In the genomic region with DNA sequence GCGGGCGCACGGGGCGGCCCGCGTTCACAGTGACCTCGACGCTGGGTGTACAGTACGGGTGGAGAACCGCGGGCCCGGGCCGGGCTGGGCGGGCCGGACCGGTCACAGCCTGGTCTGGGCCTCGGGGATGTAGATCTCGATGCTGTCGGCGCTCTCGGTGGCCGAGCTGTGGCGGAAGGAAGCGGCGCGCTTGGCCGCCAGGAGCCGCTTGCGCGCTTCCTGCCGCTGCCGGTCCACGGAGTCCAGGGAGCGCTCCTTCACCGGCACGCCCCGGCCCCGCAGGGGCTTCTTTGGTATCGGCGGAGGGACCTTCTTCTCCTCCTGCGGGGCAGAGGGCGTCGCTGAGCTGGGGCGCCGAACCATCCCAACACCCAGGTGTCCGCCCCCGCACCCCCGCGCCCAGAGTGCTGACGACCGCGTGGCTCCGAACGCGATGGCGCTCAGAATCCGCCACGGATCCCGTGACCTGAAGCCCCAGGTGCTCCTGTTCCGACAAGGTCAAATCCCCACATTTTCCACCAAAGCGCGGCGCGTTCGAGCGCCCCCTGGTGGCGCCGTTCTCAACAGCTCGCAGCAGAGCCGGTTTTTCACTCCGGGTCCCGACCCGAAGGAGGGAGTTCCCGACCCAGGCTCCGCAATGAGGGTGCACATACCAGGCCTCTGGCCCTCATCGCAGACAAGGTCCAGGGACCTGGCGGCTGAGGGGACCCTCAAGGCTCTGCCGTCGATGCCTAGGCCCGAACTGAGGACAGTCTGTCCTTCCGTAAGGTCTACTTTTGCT, we compare ENCODE assay signal across 9 cellular contexts. TPM values are rescaled to one million over a fixed set of nuclear protein-coding genes. Genes with fewer than 3 reads are reported as not detected.
A peak's percentile ranks its signal among the peaks of the same experiment; 100 is the strongest.
DNase-seq lines count a peak whose midpoint lies in the region; ATAC-seq, FAIRE-seq and TF ChIP-seq lines count a peak whose summit lies in the region.
"Had no signal": no experiment of that assay in that cellular context is flagged by ENCODE, and none has a peak within 500 bp of the region (broad histone marks: within the 10 kb centered on the region; RNA-seq: fewer than 3 reads in every experiment).

No MANE protein-coding gene starts in this region.

- no peaks in the 10 kb centered on the region for H3K36me3 ChIP-seq in SK-N-SH (replicated peaks in 1 of 2; ENCODE audit: control insufficient read depth in 1 of 2, insufficient read depth in 2 of 2, low read length in 1 of 2)
- H3K36me3 ChIP-seq in thoracic aorta, result no peaks in the 10 kb centered on the region

- peak overlapping the region; percentile 14 to 54; a peak in 3 of 4 replicates for H3K4me3 ChIP-seq in SK-N-SH (ENCODE audit: low read depth in 2 of 2, low read length in 1 of 2)
- H3K4me3 ChIP-seq in thoracic aorta, result peak overlapping the region; percentile 80

- no peaks in the 10 kb centered on the region for H3K27me3 ChIP-seq in SK-N-SH (ENCODE audit: insufficient read depth)
- H3K27me3 ChIP-seq in thoracic aorta (replicated peaks; ENCODE audit: insufficient read depth), result no peaks in the 10 kb centered on the region

- H3K27ac ChIP-seq in SK-N-SH (ENCODE audit: low read depth in 2 of 2, low read length in 1 of 2) (no peak overlapping the region), thoracic aorta (peak overlapping the region; percentile 52 to 62)

- CTCF ChIA-PET in SK-N-SH (lab: Yijun Ruan, JAX), result interaction anchor here (0.7 to 4.9 kb wide), 38 partner anchors 8 to 615 kb away, joined by 3 to 54 read pairs (median 4); a partner anchor contains a TSS

- H3K27ac Mint-ChIP-seq in activated naive CD4-positive, alpha-beta T cell treated with anti-CD3 and anti-CD28 coated beads, Interleukin-2, amount 50 U/mL, for 24 hours, result peak overlapping the region; percentile 92
- H3K27ac Mint-ChIP-seq in glutamatergic neuron (ENCODE audit: unreplicated experiment) (no peak overlapping the region), osteocyte (ENCODE audit: unreplicated experiment) (peak overlapping the region; percentile 38)

- peaks cover 45% of the 10 kb centered on the region for H3K4me1 Mint-ChIP-seq in activated naive CD4-positive, alpha-beta T cell treated with anti-CD3 and anti-CD28 coated beads, Interleukin-2, amount 50 U/mL, for 24 hours
- H3K4me1 Mint-ChIP-seq in glutamatergic neuron (ENCODE audit: low read depth, unreplicated experiment), result peaks cover 9% of the 10 kb centered on the region
- H3K4me1 Mint-ChIP-seq in osteocyte (ENCODE audit: unreplicated experiment), result no peaks in the 10 kb centered on the region

- H4K20me1 ChIP-seq in SK-N-SH (ENCODE audit: insufficient read depth), result no peaks in the 10 kb centered on the region

- H3K9me2 ChIP-seq in SK-N-SH, result no peaks in the 10 kb centered on the region

- H3K4me1 ChIP-seq in SK-N-SH (ENCODE audit: control insufficient read depth in 1 of 2, insufficient read depth in 2 of 2, low read depth in 1 of 2, low read length in 1 of 2) (peaks cover 0 to 3% of the 10 kb centered on the region in 2 experiments; a peak in 1 of 4 replicates), thoracic aorta (ENCODE audit: control insufficient read depth in 1 of 2, low read depth in 2 of 2) (peaks cover 6 to 9% of the 10 kb centered on the region in 2 donors)

- POLR2A ChIA-PET in SK-N-SH (lab: Yijun Ruan, JAX), result no interaction called here

- H3K79me2 ChIP-seq in SK-N-SH (ENCODE audit: insufficient read depth), result no peaks in the 10 kb centered on the region

- no peaks in the 10 kb centered on the region for H3K9me3 Mint-ChIP-seq in activated naive CD4-positive, alpha-beta T cell treated with anti-CD3 and anti-CD28 coated beads, Interleukin-2, amount 50 U/mL, for 24 hours
- H3K9me3 Mint-ChIP-seq in glutamatergic neuron (ENCODE audit: unreplicated experiment) (peaks cover 8% of the 10 kb centered on the region), osteocyte (ENCODE audit: unreplicated experiment) (no peaks in the 10 kb centered on the region)

- no peak overlapping the region for H3K9ac ChIP-seq in SK-N-SH

- TF ChIP-seq RAD21 in SK-N-SH (IDR thresholded peaks at IDR 0.05; ENCODE audit: low read length), result peak; percentile 43

- peak overlapping the region; percentile 59 for H3K4me2 ChIP-seq in SK-N-SH

- no peaks in the 10 kb centered on the region for H3K36me3 Mint-ChIP-seq in activated naive CD4-positive, alpha-beta T cell treated with anti-CD3 and anti-CD28 coated beads, Interleukin-2, amount 50 U/mL, for 24 hours
- peaks cover 8% of the 10 kb centered on the region for H3K36me3 Mint-ChIP-seq in glutamatergic neuron (ENCODE audit: unreplicated experiment)
- no peaks in the 10 kb centered on the region for H3K36me3 Mint-ChIP-seq in osteocyte (ENCODE audit: unreplicated experiment)

- 76% methylated on average over 33 of the region's 81 CpGs for WGBS in SK-N-SH (ENCODE audit: low lambda C conversion rate)

- H3K27me3 Mint-ChIP-seq in activated naive CD4-positive, alpha-beta T cell treated with anti-CD3 and anti-CD28 coated beads, Interleukin-2, amount 50 U/mL, for 24 hours, result no peaks in the 10 kb centered on the region
- H3K27me3 Mint-ChIP-seq in glutamatergic neuron (ENCODE audit: unreplicated experiment) (peaks cover 13% of the 10 kb centered on the region), osteocyte (ENCODE audit: unreplicated experiment) (peaks cover 17% of the 10 kb centered on the region)

- no peaks in the 10 kb centered on the region for H3F3A ChIP-seq in SK-N-SH (replicated peaks; ENCODE audit: insufficient read depth)

- H3K9me3 ChIP-seq in SK-N-SH (no peaks in the 10 kb centered on the region), thoracic aorta (no peaks in the 10 kb centered on the region)

- TF ChIP-seq POLR2A in GM19099 (IDR thresholded peaks at IDR 0.05; ENCODE audit: extremely low read depth, insufficient read length, low read depth), result peak; percentile 80

- peak; percentile 72 for DNase-seq in Ammon's horn (ENCODE audit: low spot score)
- peak; percentile 79 for DNase-seq in HTR-8/SVneo (ENCODE audit: insufficient read length, low spot score)
- peak; percentile 87 for DNase-seq in SK-N-SH
- peak; percentile 91 for DNase-seq in glutamatergic neuron
- DNase-seq in osteocyte (ENCODE audit: extremely low spot score, unreplicated experiment), result peak; percentile 94
- DNase-seq in thoracic aorta (ENCODE audit: low spot score), result peak; percentile 54

- H3K4me3 Mint-ChIP-seq in activated naive CD4-positive, alpha-beta T cell treated with anti-CD3 and anti-CD28 coated beads, Interleukin-2, amount 50 U/mL, for 24 hours, result peak overlapping the region; percentile 87
- H3K4me3 Mint-ChIP-seq in glutamatergic neuron (ENCODE audit: unreplicated experiment) (peak overlapping the region; percentile 55), osteocyte (ENCODE audit: unreplicated experiment) (peak overlapping the region; percentile 79)

- H2AFZ ChIP-seq in SK-N-SH (ENCODE audit: low read depth), result 0 out of 2 replicates have a peak overlapping the region, but pooled peaks have one; percentile 16

- FAIRE-seq in HTR-8/SVneo (lab: Jason Lieb, UNC), result no peak
- FAIRE-seq: TTC549 had no signal

- peak; percentile 96 for ATAC-seq in thoracic aorta (ENCODE audit: insufficient number of reproducible peaks, low FRiP score, low read depth)

- TF ChIP-seq CTCF in SK-N-SH (IDR thresholded peaks at IDR 0.05), result peak; percentile 84
- peak; percentile 100 for TF ChIP-seq CTCF in glutamatergic neuron (IDR thresholded peaks at IDR 0.05; ENCODE audit: partially characterized antibody, unreplicated experiment)
- TF ChIP-seq CTCF in osteocyte (IDR thresholded peaks at IDR 0.05), result peak; percentile 99
- peak; percentile 98 for TF ChIP-seq CTCF in thoracic aorta (IDR thresholded peaks at IDR 0.05)

- no peak for TF ChIP-seq EP300 in SK-N-SH (IDR thresholded peaks at IDR 0.05; ENCODE audit: borderline replicate concordance in 1 of 2, low read depth in 1 of 2, low read length in 1 of 2)

TF ChIP-seq in SK-N-SH, 30 proteins besides CTCF, POLR2A, EP300 and RAD21:
- TF ChIP-seq, protein P1, sequence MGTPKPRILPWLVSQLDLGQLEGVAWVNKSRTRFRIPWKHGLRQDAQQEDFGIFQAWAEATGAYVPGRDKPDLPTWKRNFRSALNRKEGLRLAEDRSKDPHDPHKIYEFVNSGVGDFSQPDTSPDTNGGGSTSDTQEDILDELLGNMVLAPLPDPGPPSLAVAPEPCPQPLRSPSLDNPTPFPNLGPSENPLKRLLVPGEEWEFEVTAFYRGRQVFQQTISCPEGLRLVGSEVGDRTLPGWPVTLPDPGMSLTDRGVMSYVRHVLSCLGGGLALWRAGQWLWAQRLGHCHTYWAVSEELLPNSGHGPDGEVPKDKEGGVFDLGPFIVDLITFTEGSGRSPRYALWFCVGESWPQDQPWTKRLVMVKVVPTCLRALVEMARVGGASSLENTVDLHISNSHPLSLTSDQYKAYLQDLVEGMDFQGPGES (IDR thresholded peaks at IDR 0.05; ENCODE audit: low read depth, low read length), result no peak
- TF ChIP-seq NFIC (IDR thresholded peaks at IDR 0.05; ENCODE audit: borderline replicate concordance) (no peak), FOXM1 (IDR thresholded peaks at IDR 0.05; ENCODE audit: low read depth) (no peak), SMC3 (IDR thresholded peaks at IDR 0.05; ENCODE audit: low read depth, low read length) (peak; percentile 43), TAF1 (IDR thresholded peaks at IDR 0.05; ENCODE audit: borderline replicate concordance, low read depth, low read length) (no peak)
- TF ChIP-seq, protein P2, sequence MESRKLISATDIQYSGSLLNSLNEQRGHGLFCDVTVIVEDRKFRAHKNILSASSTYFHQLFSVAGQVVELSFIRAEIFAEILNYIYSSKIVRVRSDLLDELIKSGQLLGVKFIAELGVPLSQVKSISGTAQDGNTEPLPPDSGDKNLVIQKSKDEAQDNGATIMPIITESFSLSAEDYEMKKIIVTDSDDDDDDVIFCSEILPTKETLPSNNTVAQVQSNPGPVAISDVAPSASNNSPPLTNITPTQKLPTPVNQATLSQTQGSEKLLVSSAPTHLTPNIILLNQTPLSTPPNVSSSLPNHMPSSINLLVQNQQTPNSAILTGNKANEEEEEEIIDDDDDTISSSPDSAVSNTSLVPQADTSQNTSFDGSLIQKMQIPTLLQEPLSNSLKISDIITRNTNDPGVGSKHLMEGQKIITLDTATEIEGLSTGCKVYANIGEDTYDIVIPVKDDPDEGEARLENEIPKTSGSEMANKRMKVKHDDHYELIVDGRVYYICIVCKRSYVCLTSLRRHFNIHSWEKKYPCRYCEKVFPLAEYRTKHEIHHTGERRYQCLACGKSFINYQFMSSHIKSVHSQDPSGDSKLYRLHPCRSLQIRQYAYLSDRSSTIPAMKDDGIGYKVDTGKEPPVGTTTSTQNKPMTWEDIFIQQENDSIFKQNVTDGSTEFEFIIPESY (IDR thresholded peaks at IDR 0.05; ENCODE audit: borderline replicate concordance, low read depth), result no peak

RNA-seq across cellular contexts. Expression of a gene that starts 6.6 kb away (rescaled TPM):
- polyA plus RNA-seq in SK-N-SH (2012; rRNA removed), result 42.3 and 46.7 TPM in 2 replicates
- polyA plus RNA-seq in SK-N-SH (2012; cell fraction: cytosol; rRNA removed), result 42.8 and 46.1 TPM in 2 replicates
- 22.9 and 24.6 TPM in 2 replicates for polyA plus RNA-seq in SK-N-SH (2012; cell fraction: nucleus; rRNA removed)
- 59.9 TPM for total RNA-seq in glutamatergic neuron (ENCODE audit: unreplicated experiment)
- 38.6 and 39.6 TPM in 2 replicates for total RNA-seq in osteocyte
- 10 to 100 TPM; 30.1 to 33.5 TPM for total RNA-seq in thoracic aorta

Comparison
In these comparisons a context has a peak if more than half of its experiments do, and no peak if none do; other contexts are left out.
1. H3K27ac ChIP-seq: peak in thoracic aorta (2 of 2); none in SK-N-SH (0 of 2).
2. Peak in every context shown above with its lines, with median percentiles within 50 percentile points of each other: DNase-seq, CTCF ChIP-seq and H3K4me3 Mint-ChIP-seq.